Comparison of ENCODE assay signal across 36 cellular contexts in the genomic region with DNA sequence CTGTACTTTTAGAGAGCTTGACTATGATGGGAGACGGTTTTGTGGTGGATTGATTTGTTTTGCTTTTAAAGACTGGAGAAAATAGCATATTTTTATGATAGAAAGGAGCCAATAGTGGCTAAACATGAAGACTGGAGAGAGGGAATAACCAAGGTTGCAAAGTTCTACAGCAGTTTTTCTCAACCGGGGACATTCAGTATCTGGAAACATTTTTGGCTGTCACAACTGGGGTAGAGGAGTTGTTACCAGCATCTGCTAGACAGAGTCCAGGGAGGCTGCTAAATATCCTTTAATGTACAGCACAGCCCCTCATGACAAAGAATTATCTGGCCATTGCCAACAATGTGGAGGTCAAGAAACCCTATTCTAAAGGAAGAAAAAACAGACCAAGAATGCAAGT. TPM values are rescaled to one million over a fixed set of nuclear protein-coding genes. Genes with fewer than 3 reads are reported as not detected.
DNase-seq lines count a peak whose midpoint lies in the region; ATAC-seq, FAIRE-seq and TF ChIP-seq lines count a peak whose summit lies in the region.
"Had no signal": no experiment of that assay in that cellular context is flagged by ENCODE, and none has a peak within 500 bp of the region (broad histone marks: within the 10 kb centered on the region; RNA-seq: fewer than 3 reads in every experiment).

No MANE protein-coding gene starts in this region.

- H3K27ac Mint-ChIP-seq in stimulated activated effector memory CD8-positive, alpha-beta T cell treated with anti-CD3 and anti-CD28 coated beads, Interleukin-12 subunit alpha, Interleukin-12 subunit beta, amount 100 ng/mL, for 72 hours, result peak overlapping the region; percentile 1
- H3K27ac Mint-ChIP-seq: B cell; CD14-positive monocyte; CD4-positive, alpha-beta memory T cell; CD4-positive, alpha-beta T cell; CD4-positive, CD25-positive, alpha-beta regulatory T cell; CD8-positive, alpha-beta T cell had no signal

- ATAC-seq in Right ventricle myocardium inferior (peak; percentile 57), left cardiac atrium (no peak), Right ventricle myocardium superior (ENCODE audit: poor library complexity) (peak; percentile 39), heart left ventricle (no peak), left ventricle myocardium superior (peak; percentile 61), heart right ventricle (no peak)
- no peak for ATAC-seq in stimulated activated effector memory CD8-positive, alpha-beta T cell treated with anti-CD3 and anti-CD28 coated beads, Interleukin-12 subunit alpha, Interleukin-12 subunit beta, amount 100 ng/mL, for 72 hours
- ATAC-seq: A549; CD8-positive, alpha-beta T cell had no signal

- DNase-seq in Right ventricle myocardium inferior (ENCODE audit: missing footprints) (no peak), left cardiac atrium (no peak), Right ventricle myocardium superior (no peak), heart left ventricle (no peak), left ventricle myocardium superior (no peak), heart right ventricle (no peak), D721Med (ENCODE audit: insufficient read length, low spot score) (no peak)
- DNase-seq in stimulated activated effector memory CD8-positive, alpha-beta T cell treated with anti-CD3 and anti-CD28 coated beads, Interleukin-12 subunit alpha, Interleukin-12 subunit beta, amount 100 ng/mL, for 72 hours (ENCODE audit: low spot score in 2 of 2), result no peak
- DNase-seq: 8988T; ACHN; AML-193; BE2C; C1 segment of cervical spinal cord; Caco-2; Calu3; CD4-positive, alpha-beta memory T cell; CD4-positive, alpha-beta T cell; CD4-positive, CD25-positive, alpha-beta regulatory T cell; CD8-positive, alpha-beta memory T cell; CD8-positive, alpha-beta T cell; COR-L47; DMS 273 treated with DMSO at 0.1 percent for 48 hours; DMS153; DMS53; DMS79; DMS79 treated with DMSO at 0.1 percent for 48 hours; DND-41; EL had no signal

- 56 to 78% (median 69%) methylated on average over 2 of the region's 2 CpGs for WGBS in heart left ventricle, 4 donors
- 65 to 74% methylated on average over 2 of the region's 2 CpGs for WGBS in heart right ventricle, 2 donors

- no peak for FAIRE-seq in D721Med (lab: Jason Lieb, UNC)
- FAIRE-seq: A204.1, A549 had no signal

- intact Hi-C loops in Right ventricle myocardium inferior (cut with DNase I), result no loop called here
- intact Hi-C loops in left cardiac atrium (cut with DNase I), result no loop called here
- intact Hi-C loops in Right ventricle myocardium superior (cut with DNase I), result no loop called here
- intact Hi-C loops in heart left ventricle (cut with DNase I), result no loop called here
- intact Hi-C loops in left ventricle myocardium superior (cut with micrococcal nuclease), result no loop called here
- intact Hi-C loops in heart right ventricle (cut with DNase I), result loop anchor here in 1 of 10 donors (5.0 kb wide), 1 partner anchor 64 kb away; no protein-coding TSS in a partner anchor

- no peak overlapping the region for H3K4me3 Mint-ChIP-seq in stimulated activated effector memory CD8-positive, alpha-beta T cell treated with anti-CD3 and anti-CD28 coated beads, Interleukin-12 subunit alpha, Interleukin-12 subunit beta, amount 100 ng/mL, for 72 hours
- H3K4me3 Mint-ChIP-seq: B cell; CD14-positive monocyte; CD4-positive, alpha-beta T cell; CD4-positive, CD25-positive, alpha-beta regulatory T cell; CD8-positive, alpha-beta T cell had no signal

- H3K4me1 ChIP-seq in heart left ventricle, result peaks cover 0 to 15% (median 12%) of the 10 kb centered on the region in 12 donors
- H3K4me1 ChIP-seq in heart right ventricle, result peaks cover 4 to 26% (median 14%) of the 10 kb centered on the region in 9 donors
- H3K4me1 ChIP-seq: A549, BLaER1 had no signal

- no peaks in the 10 kb centered on the region for H3K27me3 ChIP-seq in heart left ventricle
- H3K27me3 ChIP-seq in heart right ventricle, result no peaks in the 10 kb centered on the region
- H3K27me3 ChIP-seq: BE2C; BLaER1; BLaER1 treated with 17β-estradiol and CSF1 and Interleukin-3, amounts not matched to agents 10 nM and 100 nM had no signal

- peaks cover 11% of the 10 kb centered on the region for H3K4me1 Mint-ChIP-seq in stimulated activated effector memory CD8-positive, alpha-beta T cell treated with anti-CD3 and anti-CD28 coated beads, Interleukin-12 subunit alpha, Interleukin-12 subunit beta, amount 100 ng/mL, for 72 hours
- H3K4me1 Mint-ChIP-seq: CD14-positive monocyte had no signal

- H3K9me3 ChIP-seq in heart left ventricle (no peaks in the 10 kb centered on the region), heart right ventricle (no peaks in the 10 kb centered on the region)
- H3K9me3 ChIP-seq: A549; BE2C; BLaER1; BLaER1 treated with 17β-estradiol and CSF1 and Interleukin-3, amounts not matched to agents 10 nM and 100 nM; Caco-2 had no signal

- H3K9me3 Mint-ChIP-seq in stimulated activated effector memory CD8-positive, alpha-beta T cell treated with anti-CD3 and anti-CD28 coated beads, Interleukin-12 subunit alpha, Interleukin-12 subunit beta, amount 100 ng/mL, for 72 hours, result no peaks in the 10 kb centered on the region
- H3K9me3 Mint-ChIP-seq: CD14-positive monocyte; CD4-positive, alpha-beta memory T cell; CD4-positive, alpha-beta T cell; CD4-positive, CD25-positive, alpha-beta regulatory T cell; CD8-positive, alpha-beta memory T cell; CD8-positive, alpha-beta T cell had no signal

- H3K4me3 ChIP-seq in heart left ventricle, result no peak overlapping the region
- H3K4me3 ChIP-seq in heart right ventricle, result no peak overlapping the region
- H3K4me3 ChIP-seq: A549; BLaER1; BLaER1 treated with 17β-estradiol and CSF1 and Interleukin-3, amounts not matched to agents 10 nM and 100 nM had no signal

- H3K36me3 ChIP-seq in heart left ventricle (no peaks in the 10 kb centered on the region), heart right ventricle (no peaks in the 10 kb centered on the region)
- H3K36me3 ChIP-seq: BE2C; BLaER1; BLaER1 treated with 17β-estradiol and CSF1 and Interleukin-3, amounts not matched to agents 10 nM and 100 nM had no signal

- TF ChIP-seq POLR2A in heart left ventricle (IDR thresholded peaks at IDR 0.05), result no peak

- no peak for TF ChIP-seq CTCF in heart left ventricle (IDR thresholded peaks at IDR 0.05)
- TF ChIP-seq CTCF in heart right ventricle (IDR thresholded peaks at IDR 0.05), result no peak
- TF ChIP-seq CTCF in D721Med (IDR thresholded peaks at IDR 0.05; ENCODE audit: insufficient read depth, missing control alignments), result no peak

- H3K27ac ChIP-seq in heart left ventricle (no peak overlapping the region), heart right ventricle (no peak overlapping the region)
- H3K27ac ChIP-seq: 22Rv1; A549; BLaER1; BLaER1 treated with 17β-estradiol and CSF1 and Interleukin-3, amounts not matched to agents 10 nM and 100 nM; C4-2B had no signal

- no peaks in the 10 kb centered on the region for H3K36me3 Mint-ChIP-seq in stimulated activated effector memory CD8-positive, alpha-beta T cell treated with anti-CD3 and anti-CD28 coated beads, Interleukin-12 subunit alpha, Interleukin-12 subunit beta, amount 100 ng/mL, for 72 hours
- H3K36me3 Mint-ChIP-seq: CD14-positive monocyte; CD4-positive, alpha-beta memory T cell; CD4-positive, CD25-positive, alpha-beta regulatory T cell; CD8-positive, alpha-beta memory T cell; CD8-positive, alpha-beta T cell had no signal

RNA-seq across cellular contexts. Expression of a gene that starts 38.4 kb away (rescaled TPM):
- total RNA-seq in Right ventricle myocardium inferior (107 TPM), left cardiac atrium (100 to 1,000 TPM in 1 of 2 donors, 10 to 100 TPM in 1; 84.2 to 103 TPM), Right ventricle myocardium superior (97.2 TPM), heart left ventricle (100 to 1,000 TPM in 4 of 9 donors, 10 to 100 TPM in 5; 52.6 to 134 (median 99.1) TPM), left ventricle myocardium superior (102 TPM), heart right ventricle (100 to 1,000 TPM in 6 of 10 donors, 10 to 100 TPM in 4; 83.4 to 120 (median 102) TPM)
- polyA plus RNA-seq in heart left ventricle (10 to 100 TPM; 88.4 to 99.8 TPM), heart right ventricle (10 to 100 TPM; 64.2 to 68.4 TPM)

Comparison
In these comparisons a context has a peak if more than half of its experiments do, and no peak if none do; other contexts are left out.
1. ATAC-seq: peak in Right ventricle myocardium inferior (single experiment), Right ventricle myocardium superior (single experiment) and left ventricle myocardium superior (single experiment); none in left cardiac atrium (0 of 2), heart left ventricle (0 of 4), heart right ventricle (0 of 8) and stimulated activated effector memory CD8-positive, alpha-beta T cell treated with anti-CD3 and anti-CD28 coated beads, Interleukin-12 subunit alpha, Interleukin-12 subunit beta, amount 100 ng/mL, for 72 hours (single experiment).